In genomic region chr1:161192476-161193465, GRCh38 we compare ENCODE assay signal across 8 cellular contexts. TPM values are rescaled to one million over a fixed set of nuclear protein-coding genes. Genes with fewer than 3 reads are reported as not detected.
DNase-seq lines count a peak whose midpoint lies in the region; ATAC-seq and TF ChIP-seq lines count a peak whose summit lies in the region.

No MANE protein-coding gene starts in this region.

- intact Hi-C loops in left lung (cut with DNase I): no loop called here

- H3K4me3 Mint-ChIP-seq in central memory CD8-positive, alpha-beta T cell: peak overlapping the region; percentile 57

- peak overlapping the region; percentile 94 for H3K27ac Mint-ChIP-seq in central memory CD8-positive, alpha-beta T cell (ENCODE audit: low read depth)

- no peak overlapping the region for H3K27ac ChIP-seq in left lung

- peaks cover 47% of the 10 kb centered on the region for H3K4me1 Mint-ChIP-seq in central memory CD8-positive, alpha-beta T cell

- ATAC-seq in HG03159 (IDR thresholded peaks at IDR 0.05; ENCODE audit: unreplicated experiment) (peak; percentile 65), left lung (peak; percentile 81)
- peak; percentile 90 to 95 for ATAC-seq in activated CD4-positive, CD25-positive, alpha-beta regulatory T cell treated with anti-CD3 and anti-CD28 coated beads, Interleukin-2, amount 50 U/mL, for 24 hours
- peak; percentile 84 for ATAC-seq in central memory CD8-positive, alpha-beta T cell (replicated peaks; ENCODE audit: extremely low read depth, poor library complexity, severe bottlenecking)

- TF ChIP-seq CTCF in GM12873 (IDR thresholded peaks at IDR 0.05; ENCODE audit: insufficient read depth, low read depth, low read length, missing control alignments) (peak; percentile 95), left lung (IDR thresholded peaks at IDR 0.05) (peak; percentile 79 to 90)

- DNase-seq in NCI-H446 (lab: John Stamatoyannopoulos, UW): peak; percentile 64 to 80
- peak; percentile 51 to 56 for DNase-seq in central memory CD8-positive, alpha-beta T cell (ENCODE audit: low spot score in 2 of 2)
- DNase-seq in left lung: peak in 1 of 2 donors; percentile 58
- DNase-seq in stimulated activated CD4-positive, alpha-beta T cell treated with anti-CD3 and anti-CD28 coated beads, TNF-alpha, amount 100 ng/mL, for 1 hour (ENCODE audit: low read depth in 3 of 3, low spot score in 1 of 3): peak; percentile 35 to 44 (median 38)
- DNase-seq in ureter (ENCODE audit: low spot score): no peak

- H3K9me3 ChIP-seq in left lung: no peaks in the 10 kb centered on the region

- H3K9me3 Mint-ChIP-seq in central memory CD8-positive, alpha-beta T cell: no peaks in the 10 kb centered on the region

- H3K27me3 ChIP-seq in left lung: peaks cover 0 to 4% of the 10 kb centered on the region in 2 donors

- peaks cover 4% of the 10 kb centered on the region for H3K36me3 Mint-ChIP-seq in central memory CD8-positive, alpha-beta T cell (ENCODE audit: insufficient read depth)

- H3K4me1 ChIP-seq in left lung: peaks cover 3 to 46% of the 10 kb centered on the region in 2 donors

- no peak overlapping the region for H3K4me3 ChIP-seq in left lung

- H3K36me3 ChIP-seq in left lung: peaks cover 0 to 14% of the 10 kb centered on the region in 2 donors

- H3K27me3 Mint-ChIP-seq in central memory CD8-positive, alpha-beta T cell: no peaks in the 10 kb centered on the region

RNA-seq across cellular contexts. Expression of gene ADAMTS4, which starts 6.1 kb away (rescaled TPM):
- total RNA-seq in left lung: 10 to 100 TPM; 13.4 to 15.4 TPM
- total RNA-seq in ureter: 42.6 TPM

RNA-seq across cellular contexts. Expression of gene NDUFS2, which starts 9.4 kb away (rescaled TPM):
- total RNA-seq in left lung (10 to 100 TPM; 67.7 to 78.6 TPM), ureter (94.1 TPM)

RNA-seq across cellular contexts. Expression of gene B4GALT3, which starts 15.5 kb away (rescaled TPM):
- 10 to 100 TPM; 35.3 to 35.8 TPM for total RNA-seq in left lung
- 26.6 TPM for total RNA-seq in ureter

RNA-seq across cellular contexts. Expression of gene FCER1G, which starts 22.3 kb away (rescaled TPM):
- total RNA-seq in left lung (100 to 1,000 TPM; 102 to 329 TPM), ureter (11.3 TPM)

RNA-seq across cellular contexts. Expression of gene PPOX, which starts 26.5 kb away (rescaled TPM):
- total RNA-seq in left lung (10 to 100 TPM; 15.2 to 18.7 TPM), ureter (26.8 TPM)
